In genomic region chr1:1617925-1618324, GRCh38 we compare ENCODE assay signal across 1 cellular context.
TF ChIP-seq lines count a peak whose summit lies in the region.

No MANE protein-coding gene starts in this region.

TF ChIP-seq in neural cell, 6 proteins besides CTCF, POLR2A, EP300 and RAD21:
- TF ChIP-seq POLR2AphosphoS5 (IDR thresholded peaks at IDR 0.05) (no peak), MXI1 (conservative IDR thresholded peaks at IDR 0.05; ENCODE audit: poor library complexity, severe bottlenecking) (no peak), EZH2 (IDR thresholded peaks at IDR 0.05; ENCODE audit: borderline replicate concordance, insufficient read depth, low read length, poor library complexity, severe bottlenecking) (no peak), TAF1 (IDR thresholded peaks at IDR 0.05; ENCODE audit: low read depth) (no peak), SMC3 (conservative IDR thresholded peaks at IDR 0.05; ENCODE audit: poor library complexity) (no peak)
- TF ChIP-seq, protein P1, sequence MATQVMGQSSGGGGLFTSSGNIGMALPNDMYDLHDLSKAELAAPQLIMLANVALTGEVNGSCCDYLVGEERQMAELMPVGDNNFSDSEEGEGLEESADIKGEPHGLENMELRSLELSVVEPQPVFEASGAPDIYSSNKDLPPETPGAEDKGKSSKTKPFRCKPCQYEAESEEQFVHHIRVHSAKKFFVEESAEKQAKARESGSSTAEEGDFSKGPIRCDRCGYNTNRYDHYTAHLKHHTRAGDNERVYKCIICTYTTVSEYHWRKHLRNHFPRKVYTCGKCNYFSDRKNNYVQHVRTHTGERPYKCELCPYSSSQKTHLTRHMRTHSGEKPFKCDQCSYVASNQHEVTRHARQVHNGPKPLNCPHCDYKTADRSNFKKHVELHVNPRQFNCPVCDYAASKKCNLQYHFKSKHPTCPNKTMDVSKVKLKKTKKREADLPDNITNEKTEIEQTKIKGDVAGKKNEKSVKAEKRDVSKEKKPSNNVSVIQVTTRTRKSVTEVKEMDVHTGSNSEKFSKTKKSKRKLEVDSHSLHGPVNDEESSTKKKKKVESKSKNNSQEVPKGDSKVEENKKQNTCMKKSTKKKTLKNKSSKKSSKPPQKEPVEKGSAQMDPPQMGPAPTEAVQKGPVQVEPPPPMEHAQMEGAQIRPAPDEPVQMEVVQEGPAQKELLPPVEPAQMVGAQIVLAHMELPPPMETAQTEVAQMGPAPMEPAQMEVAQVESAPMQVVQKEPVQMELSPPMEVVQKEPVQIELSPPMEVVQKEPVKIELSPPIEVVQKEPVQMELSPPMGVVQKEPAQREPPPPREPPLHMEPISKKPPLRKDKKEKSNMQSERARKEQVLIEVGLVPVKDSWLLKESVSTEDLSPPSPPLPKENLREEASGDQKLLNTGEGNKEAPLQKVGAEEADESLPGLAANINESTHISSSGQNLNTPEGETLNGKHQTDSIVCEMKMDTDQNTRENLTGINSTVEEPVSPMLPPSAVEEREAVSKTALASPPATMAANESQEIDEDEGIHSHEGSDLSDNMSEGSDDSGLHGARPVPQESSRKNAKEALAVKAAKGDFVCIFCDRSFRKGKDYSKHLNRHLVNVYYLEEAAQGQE (IDR thresholded peaks at IDR 0.05; ENCODE audit: borderline replicate concordance): no peak
